ENCODE assay signal across 6 cellular contexts in genomic region chr9:34532041-34532440, GRCh38. TPM values are rescaled to one million over a fixed set of nuclear protein-coding genes. Genes with fewer than 3 reads are reported as not detected.
"Had no signal": no experiment of that assay in that cellular context is flagged by ENCODE, and none has a peak within 500 bp of the region (broad histone marks: within the 10 kb centered on the region; RNA-seq: fewer than 3 reads in every experiment).

No MANE protein-coding gene starts in this region.

RNA-seq across cellular contexts. Expression of gene ENHO, which starts 9.3 kb away (rescaled TPM):
- total RNA-seq: glomerular endothelial cell had no signal
- polyA plus RNA-seq: keratinocyte had no signal

RNA-seq across cellular contexts. Expression of gene CNTFR, which starts 57.5 kb away (rescaled TPM):
- total RNA-seq: dermis microvascular lymphatic vessel endothelial cell, esophagus mucosa, glomerular endothelial cell, mammary epithelial cell, mononuclear cell had no signal
- polyA plus RNA-seq: mammary epithelial cell had no signal
